In genomic region chr9:221989-222776, GRCh38 we compare ENCODE assay signal across 13 cellular contexts. TPM values are rescaled to one million over a fixed set of nuclear protein-coding genes. Genes with fewer than 3 reads are reported as not detected.
DNase-seq lines count a peak whose midpoint lies in the region; ATAC-seq lines count a peak whose summit lies in the region.
"Had no signal": no experiment of that assay in that cellular context is flagged by ENCODE, and none has a peak within 500 bp of the region (broad histone marks: within the 10 kb centered on the region; RNA-seq: fewer than 3 reads in every experiment).

No MANE protein-coding gene starts in this region.

- ATAC-seq in GM21381 (IDR thresholded peaks at IDR 0.05; ENCODE audit: unreplicated experiment) = no peak
- ATAC-seq: body of pancreas, psoas muscle had no signal

- peak; percentile 50 for DNase-seq in NOMO-1 treated with DMSO at 0.1 percent for 48 hours (lab: John Stamatoyannopoulos, UW; ENCODE audit: unreplicated experiment)
- DNase-seq in NOMO-1 treated with dmso at 0.1 percent for 144 hours (lab: John Stamatoyannopoulos, UW; ENCODE audit: unreplicated experiment) = no peak
- peak; percentile 83 for DNase-seq in MV-4-11 (lab: John Stamatoyannopoulos, UW)
- peak; percentile 2 for DNase-seq in amniotic epithelial cell (ENCODE audit: low read depth)
- DNase-seq in renal cortical epithelial cell (ENCODE audit: low read depth) = peak; percentile 63
- DNase-seq in activated CD4-positive, CD25-positive, alpha-beta regulatory T cell (lab: John Stamatoyannopoulos, UW) = no peak
- DNase-seq in activated effector memory CD4-positive, alpha-beta T cell treated with Interleukin-2 at 50 U/mL for 16 hours = no peak
- DNase-seq: body of pancreas, DMS53, heart right ventricle, psoas muscle, substantia nigra had no signal

RNA-seq across cellular contexts. Expression of gene DOCK8, which starts 7.5 kb away (rescaled TPM):
- total RNA-seq in renal cortical epithelial cell = 0.85 and 1.6 TPM in 2 replicates

RNA-seq across cellular contexts. Expression of gene ZNG1A, which starts 43.3 kb away (rescaled TPM):
- total RNA-seq in renal cortical epithelial cell = 22.9 and 30.9 TPM in 2 replicates

Comparison
In these comparisons a context has a peak if more than half of its experiments do, and no peak if none do; other contexts are left out.
1. DNase-seq: peak in NOMO-1 treated with DMSO at 0.1 percent for 48 hours (single experiment), MV-4-11 (single experiment), amniotic epithelial cell (single experiment) and renal cortical epithelial cell (single experiment); none in NOMO-1 treated with dmso at 0.1 percent for 144 hours (single experiment), activated CD4-positive, CD25-positive, alpha-beta regulatory T cell (0 of 4) and activated effector memory CD4-positive, alpha-beta T cell treated with Interleukin-2 at 50 U/mL for 16 hours (single experiment).